Comparison of ENCODE assay signal across 1 cellular context in the genomic region with DNA sequence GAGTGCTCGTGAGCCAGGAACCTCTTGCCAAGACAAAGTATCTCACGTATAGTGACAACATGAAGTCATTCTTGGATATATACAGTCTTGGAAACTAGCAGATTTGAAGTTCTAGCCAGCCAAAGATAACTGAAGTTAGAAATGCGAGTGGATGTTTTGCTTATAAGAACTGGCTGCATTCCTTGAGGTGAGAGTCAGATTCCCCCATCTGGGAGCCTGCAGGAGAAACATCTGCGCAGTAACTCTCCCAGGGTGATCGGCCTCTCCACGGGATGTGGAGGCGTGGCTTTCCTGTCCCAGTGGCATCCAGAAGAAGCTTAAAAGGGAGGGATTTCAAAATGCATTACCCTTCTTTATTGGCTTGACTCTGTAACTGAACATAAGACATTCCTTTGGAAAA.
TF ChIP-seq lines count a peak whose summit lies in the region.

No MANE protein-coding gene starts in this region.

TF ChIP-seq in H1, 55 proteins besides CTCF, POLR2A, EP300 and RAD21 (continued from another document):
- TF ChIP-seq TCF12 (IDR thresholded peaks at IDR 0.05; ENCODE audit: low read depth, low read length) (0 out of 2 replicates have a peak, but pooled peaks have one; percentile 80), EZH2 (IDR thresholded peaks at IDR 0.05; ENCODE audit: low read depth, low read length, severe bottlenecking) (no peak)
